10 cellular contexts compared by ENCODE assay signal in genomic region chr21:35027558-35028450, GRCh38. TPM values are rescaled to one million over a fixed set of nuclear protein-coding genes. Genes with fewer than 3 reads are reported as not detected.
DNase-seq lines count a peak whose midpoint lies in the region; ATAC-seq and TF ChIP-seq lines count a peak whose summit lies in the region.
"Had no signal": no experiment of that assay in that cellular context is flagged by ENCODE, and none has a peak within 500 bp of the region (broad histone marks: within the 10 kb centered on the region; RNA-seq: fewer than 3 reads in every experiment).

No MANE protein-coding gene starts in this region.

- no peak overlapping the region for H3K4me3 ChIP-seq in Caco-2 (ENCODE audit: low read depth, low read length)
- H3K4me3 ChIP-seq in Jurkat, Clone E6-1 (ENCODE audit: low read length): peak overlapping the region; percentile 27
- H3K4me3 ChIP-seq in mucosa of rectum (ENCODE audit: low read length in 2 of 2): no peak overlapping the region
- no peak overlapping the region for H3K4me3 ChIP-seq in gastrocnemius medialis
- H3K4me3 ChIP-seq: pancreas had no signal

- intact Hi-C loops in Caco-2 (cut with micrococcal nuclease; ENCODE audit: unreplicated experiment): loop anchor here (1.0 kb wide), 3 partner anchors 9 to 189 kb away; no protein-coding TSS in a partner anchor
- intact Hi-C loops in gastrocnemius medialis (cut with DNase I; ENCODE audit: low total_unique reads): no loop called here

- no peaks in the 10 kb centered on the region for H3K27me3 Mint-ChIP-seq in Caco-2 (ENCODE audit: insufficient read depth, unreplicated experiment)
- H3K27me3 Mint-ChIP-seq in activated CD4-positive, alpha-beta memory T cell treated with anti-CD3 and anti-CD28 coated beads, Interleukin-2, amount 10 ng/mL, durations not matched to agents 7 days and 5 days: no peaks in the 10 kb centered on the region

- in situ Hi-C loops in gastrocnemius medialis (cut with MboI; ENCODE audit: low sequenced_read_pairs in 4 of 4): loop anchor here in 2 of 4 donors (25.0 kb wide), 2 partner anchors 241 to 266 kb away; no protein-coding TSS in a partner anchor

- H3K36me3 Mint-ChIP-seq in Caco-2 (ENCODE audit: insufficient read depth, unreplicated experiment): peaks cover 5% of the 10 kb centered on the region
- H3K36me3 Mint-ChIP-seq in activated CD4-positive, alpha-beta memory T cell treated with anti-CD3 and anti-CD28 coated beads, Interleukin-2, amount 10 ng/mL, durations not matched to agents 7 days and 5 days (ENCODE audit: low read depth): peaks cover 54% of the 10 kb centered on the region

- TF ChIP-seq POLR2A in gastrocnemius medialis (IDR thresholded peaks at IDR 0.05): no peak

- no peaks in the 10 kb centered on the region for H3K9me3 ChIP-seq in Caco-2
- H3K9me3 ChIP-seq in mucosa of rectum (ENCODE audit: control insufficient read depth in 2 of 2, low read length in 2 of 2): no peaks in the 10 kb centered on the region
- H3K9me3 ChIP-seq in gastrocnemius medialis: no peaks in the 10 kb centered on the region
- H3K9me3 ChIP-seq: pancreas had no signal

- H3K36me3 ChIP-seq in Caco-2 (ENCODE audit: control insufficient read depth, insufficient read depth, low read length) (no peaks in the 10 kb centered on the region), mucosa of rectum (ENCODE audit: control insufficient read depth in 2 of 2, insufficient read depth in 2 of 2, low read length in 2 of 2) (no peaks in the 10 kb centered on the region), gastrocnemius medialis (no peaks in the 10 kb centered on the region)
- H3K36me3 ChIP-seq: pancreas had no signal

- H3K4me1 Mint-ChIP-seq in Caco-2 (ENCODE audit: low read depth, unreplicated experiment): peaks cover 7% of the 10 kb centered on the region
- peaks cover 84% of the 10 kb centered on the region for H3K4me1 Mint-ChIP-seq in activated CD4-positive, alpha-beta memory T cell treated with anti-CD3 and anti-CD28 coated beads, Interleukin-2, amount 10 ng/mL, durations not matched to agents 7 days and 5 days

- H3K9ac ChIP-seq in mucosa of rectum (ENCODE audit: low read depth in 1 of 2, low read length in 2 of 2): no peak overlapping the region

- H3K27ac Mint-ChIP-seq in Caco-2 (ENCODE audit: unreplicated experiment): peak overlapping the region; percentile 87
- peak overlapping the region; percentile 98 for H3K27ac Mint-ChIP-seq in activated CD4-positive, alpha-beta memory T cell treated with anti-CD3 and anti-CD28 coated beads, Interleukin-2, amount 10 ng/mL, durations not matched to agents 7 days and 5 days

- H3K9me3 Mint-ChIP-seq in Caco-2 (ENCODE audit: unreplicated experiment): peaks cover 4% of the 10 kb centered on the region
- peaks cover 4% of the 10 kb centered on the region for H3K9me3 Mint-ChIP-seq in activated CD4-positive, alpha-beta memory T cell treated with anti-CD3 and anti-CD28 coated beads, Interleukin-2, amount 10 ng/mL, durations not matched to agents 7 days and 5 days

- no TSS peak for BruUV-seq in Caco-2 (replicated peaks; lab: Mats Ljungman, UMichigan)

- CTCF ChIA-PET in Caco-2 (lab: Charles Lee): no interaction called here
- CTCF ChIA-PET in activated CD4-positive, alpha-beta memory T cell treated with anti-CD3 and anti-CD28 coated beads, Interleukin-2, amount 10 ng/mL, durations not matched to agents 7 days and 5 days (lab: Charles Lee): interaction anchor here (1.0 to 3.2 kb wide), 8 partner anchors 10 to 135 kb away, joined by 3 to 31 read pairs (median 4); partner anchors contain the start of gene RUNX1

- H3K27ac ChIP-seq in mucosa of rectum (ENCODE audit: low read depth in 2 of 2, low read length in 2 of 2): peak overlapping the region; percentile 56 to 66
- no peak overlapping the region for H3K27ac ChIP-seq in gastrocnemius medialis

- DNase-seq in Caco-2: no peak
- peak; percentile 79 for DNase-seq in Jurkat, Clone E6-1 (ENCODE audit: low read depth, low spot score)
- peak; percentile 57 for DNase-seq in activated CD4-positive, alpha-beta memory T cell treated with anti-CD3 and anti-CD28 coated beads, Interleukin-2, amount 10 ng/mL, durations not matched to agents 7 days and 5 days
- no peak for DNase-seq in omental fat pad (ENCODE audit: low spot score)
- DNase-seq in gastrocnemius medialis: no peak
- no peak for DNase-seq in NCI-H774 (lab: John Stamatoyannopoulos, UW)
- DNase-seq: kidney glomerular epithelial cell, pancreas had no signal

- H3K4me3 Mint-ChIP-seq in Caco-2 (ENCODE audit: unreplicated experiment): peak overlapping the region; percentile 65
- H3K4me3 Mint-ChIP-seq in activated CD4-positive, alpha-beta memory T cell treated with anti-CD3 and anti-CD28 coated beads, Interleukin-2, amount 10 ng/mL, durations not matched to agents 7 days and 5 days: peak overlapping the region; percentile 69

- POLR2A ChIA-PET in Caco-2 (lab: Charles Lee): no interaction called here
- POLR2A ChIA-PET in activated CD4-positive, alpha-beta memory T cell treated with anti-CD3 and anti-CD28 coated beads, Interleukin-2, amount 10 ng/mL, durations not matched to agents 7 days and 5 days (lab: Charles Lee): interaction anchor here (0.8 to 10.1 kb wide), 13 partner anchors 10 to 220 kb away, joined by 3 to 428 read pairs (median 21); partner anchors contain the start of gene RUNX1

- H3K27me3 ChIP-seq in Caco-2 (replicated peaks; ENCODE audit: control insufficient read depth, insufficient read depth, low read length) (no peaks in the 10 kb centered on the region), mucosa of rectum (ENCODE audit: control insufficient read depth in 2 of 2, insufficient read depth in 2 of 2, low read length in 2 of 2) (no peaks in the 10 kb centered on the region), gastrocnemius medialis (no peaks in the 10 kb centered on the region)

- no peak for ATAC-seq in omental fat pad (ENCODE audit: low FRiP score)
- no peak for ATAC-seq in gastrocnemius medialis
- ATAC-seq in HG03378 (IDR thresholded peaks at IDR 0.05; ENCODE audit: unreplicated experiment): no peak

- H3K4me1 ChIP-seq in Caco-2 (peaks cover 37% of the 10 kb centered on the region), mucosa of rectum (ENCODE audit: control insufficient read depth in 2 of 2, insufficient read depth in 2 of 2, low read length in 2 of 2) (peaks cover 4 to 20% of the 10 kb centered on the region in 2 donors), gastrocnemius medialis (no peaks in the 10 kb centered on the region)
- H3K4me1 ChIP-seq: pancreas had no signal

- no peak for TF ChIP-seq CTCF in Caco-2 (IDR thresholded peaks at IDR 0.05; ENCODE audit: insufficient read depth in 1 of 2, low read depth in 1 of 2, low read length in 1 of 2, severe bottlenecking in 1 of 2, unreplicated experiment in 1 of 2)
- TF ChIP-seq CTCF in omental fat pad (IDR thresholded peaks at IDR 0.05): no peak
- TF ChIP-seq CTCF in gastrocnemius medialis (IDR thresholded peaks at IDR 0.05 in 4 of 5, conservative IDR thresholded peaks at IDR 0.05 in 1 of 5): no peak

RNA-seq across cellular contexts. Expression of gene RUNX1, which starts 21.3 kb away (rescaled TPM):
- total RNA-seq in Caco-2 (2022): 11.7 and 12.1 TPM in 2 replicates
- polyA plus RNA-seq in Jurkat, Clone E6-1 (2012; ENCODE audit: insufficient read depth, insufficient read length): 63.9 TPM
- 10 to 100 TPM; 53.0 to 56.3 TPM for total RNA-seq in activated CD4-positive, alpha-beta memory T cell treated with anti-CD3 and anti-CD28 coated beads, Interleukin-2, amount 10 ng/mL, durations not matched to agents 7 days and 5 days
- 10 to 100 TPM; 21.1 to 75.9 (median 30.2) TPM for total RNA-seq in omental fat pad
- 10 to 100 TPM in 2 of 4 donors, 1 to 10 TPM in 2; 8.0 to 20.9 (median 10.6) TPM for total RNA-seq in gastrocnemius medialis

Comparison
In these comparisons a context has a peak if more than half of its experiments do, and no peak if none do; other contexts are left out.
1. DNase-seq: peak in Jurkat, Clone E6-1 (single experiment) and activated CD4-positive, alpha-beta memory T cell treated with anti-CD3 and anti-CD28 coated beads, Interleukin-2, amount 10 ng/mL, durations not matched to agents 7 days and 5 days (single experiment); none in Caco-2 (0 of 2), omental fat pad (single experiment), gastrocnemius medialis (0 of 2) and NCI-H774 (single experiment).
2. H3K27ac ChIP-seq: peak in mucosa of rectum (2 of 2); none in gastrocnemius medialis (0 of 4).